29 cellular contexts compared by ENCODE assay signal in genomic region chr3:165658027-165658426, GRCh38.
"Had no signal": no experiment of that assay in that cellular context is flagged by ENCODE, and none has a peak within 500 bp of the region (broad histone marks: within the 10 kb centered on the region; RNA-seq: fewer than 3 reads in every experiment).

No MANE protein-coding gene starts in this region.

- H3K27ac ChIP-seq: PC-9, SJSA1 had no signal

- DNase-seq: Kasumi-1, KBM-7, MG63, MV-4-11, NCI-H1092, NCI-H1105, NCI-H1417 treated with DMSO at 0.1 percent for 48 hours, NCI-H1436 treated with DMSO at 0.1 percent for 48 hours, NCI-H1694 treated with DMSO at 0.1 percent for 48 hours, NCI-H187 treated with DMSO at 0.1 percent for 48 hours, NCI-H2029, NCI-H2081, NCI-H2171 treated with DMSO at 0.1 percent for 48 hours, NCI-H2227 treated with DMSO at 0.1 percent for 48 hours, NCI-H345, NCI-H446, NCI-H524, NCI-H526, NCI-H69, NCI-H748 treated with DMSO at 0.1 percent for 48 hours, NCI-H82, PC-9, Right ventricle myocardium superior, SHP77 treated with DMSO at 0.1 percent for 48 hours, SK-N-SH, SW 1271 had no signal

- H3K4me1 ChIP-seq: SJSA1 had no signal

- H3K9ac ChIP-seq: SK-N-SH had no signal

- H3K36me3 ChIP-seq: MG63, SJSA1 had no signal

- H3K4me3 ChIP-seq: MG63, PC-9, SJSA1 had no signal

- H3K9me3 ChIP-seq: MG63, SK-N-SH had no signal

- ATAC-seq: Panc1 had no signal

- H2AFZ ChIP-seq: PC-9 had no signal

- H3K4me2 ChIP-seq: PC-9, SK-N-SH had no signal

- H3K27me3 ChIP-seq: MG63, SJSA1 had no signal

- FAIRE-seq: RCC 7860 had no signal
